In the genomic region with DNA sequence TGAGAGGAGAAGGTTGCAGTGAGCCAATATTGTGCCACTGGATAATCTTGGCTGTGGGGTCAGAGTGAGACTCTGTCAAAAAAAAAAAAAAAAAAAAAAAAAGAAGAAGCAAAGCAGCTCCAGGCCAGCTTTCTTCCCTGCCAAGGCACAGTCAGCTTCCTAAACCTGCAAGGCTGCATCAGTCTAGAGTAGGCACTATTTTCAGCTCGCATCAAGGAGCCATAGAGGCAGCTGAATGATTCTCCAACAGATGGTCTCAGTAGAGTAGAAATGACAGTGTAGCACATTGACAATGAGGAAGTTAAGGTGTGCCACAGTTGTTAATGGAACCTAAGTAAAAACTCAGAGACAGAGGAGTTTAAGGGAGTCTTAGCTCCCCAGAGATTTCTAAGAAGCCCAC, we compare ENCODE assay signal across 20 cellular contexts. TPM values are rescaled to one million over a fixed set of nuclear protein-coding genes. Genes with fewer than 3 reads are reported as not detected.
DNase-seq lines count a peak whose midpoint lies in the region; ATAC-seq lines count a peak whose summit lies in the region.
"Had no signal": no experiment of that assay in that cellular context is flagged by ENCODE, and none has a peak within 500 bp of the region (broad histone marks: within the 10 kb centered on the region; RNA-seq: fewer than 3 reads in every experiment).

No MANE protein-coding gene starts in this region.

- peak overlapping the region; percentile 85 for H3K27ac ChIP-seq in BLaER1
- H3K27ac ChIP-seq in SJCRH30: no peak overlapping the region
- H3K27ac ChIP-seq: brain microvascular endothelial cell, right atrium auricular region had no signal

- ATAC-seq in HG02840 (IDR thresholded peaks at IDR 0.05; ENCODE audit: low FRiP score, unreplicated experiment): no peak

- peak overlapping the region; percentile 74 for H3K4me2 ChIP-seq in BLaER1

- H4K20me1 ChIP-seq in BLaER1: no peaks in the 10 kb centered on the region

- DNase-seq in KBM-7: peak; percentile 76
- peak; percentile 39 for DNase-seq in OCI-M1 (lab: John Stamatoyannopoulos, UW)
- peak; percentile 38 for DNase-seq in medulla oblongata (ENCODE audit: extremely low spot score)
- no peak for DNase-seq in activated T-cell treated with anti-CD3 and anti-CD28 coated beads, Interleukin-2, amount 50 U/mL, for 1 hour
- no peak for DNase-seq in activated CD8-positive, alpha-beta memory T cell treated with anti-CD3 and anti-CD28 coated beads, Interleukin-2, amount 50 U/mL, for 4 hours
- DNase-seq in SJCRH30: no peak
- DNase-seq: activated CD4-positive, alpha-beta T cell treated with anti-CD3 and anti-CD28 coated beads, Interleukin-2, amount 50 U/mL, for 1 hour; activated naive CD8-positive, alpha-beta T cell treated with anti-CD3 and anti-CD28 coated beads for 36 hours; brain microvascular endothelial cell; H9; NCI-H1092 treated with DMSO at 0.1 percent for 48 hours; NCI-H82; SHP77 treated with DMSO at 0.1 percent for 48 hours had no signal

- H3K36me3 ChIP-seq in BLaER1: no peaks in the 10 kb centered on the region
- H3K36me3 ChIP-seq in SJCRH30: no peaks in the 10 kb centered on the region
- H3K36me3 ChIP-seq: brain microvascular endothelial cell, right atrium auricular region had no signal

- H3K4me1 ChIP-seq in BLaER1: peaks cover 74% of the 10 kb centered on the region
- H3K4me1 ChIP-seq in SJCRH30: peaks cover 25% of the 10 kb centered on the region

- no peak overlapping the region for H3K4me3 ChIP-seq in BLaER1
- H3K4me3 ChIP-seq in SJCRH30: no peak overlapping the region
- H3K4me3 ChIP-seq: right atrium auricular region had no signal

- H3K9me3 ChIP-seq in BLaER1 (peaks cover 12% of the 10 kb centered on the region), SJCRH30 (replicated peaks) (no peaks in the 10 kb centered on the region)
- H3K9me3 ChIP-seq: right atrium auricular region had no signal

- in situ Hi-C loops in KBM-7 (cut with MboI; ENCODE audit: low pct_unique_long_range_greater_than_20kb, low sequenced_read_pairs): no loop called here

- peak overlapping the region; percentile 51; the same call in 1 of the 2 replicates for H3K9ac ChIP-seq in BLaER1

- H3K27me3 ChIP-seq in BLaER1 (no peaks in the 10 kb centered on the region), SJCRH30 (no peaks in the 10 kb centered on the region)
- H3K27me3 ChIP-seq: brain microvascular endothelial cell, right atrium auricular region had no signal

RNA-seq across cellular contexts. Expression of gene BMP10, which starts 35.6 kb away (rescaled TPM):
- 0.08 TPM in 1 of 2 replicates, not detected in the other for total RNA-seq in SJCRH30 (2014; rRNA removed; shearing (Covaris generic))
- total RNA-seq: activated naive CD8-positive, alpha-beta T cell treated with anti-CD3 and anti-CD28 coated beads for 36 hours; epithelial cell of proximal tubule; glomerular endothelial cell; H9; mesenteric fat pad; neural crest cell had no signal

Comparison
In these comparisons a context has a peak if more than half of its experiments do, and no peak if none do; other contexts are left out.
1. DNase-seq: peak in KBM-7 (single experiment), OCI-M1 (single experiment) and medulla oblongata (single experiment); none in activated T-cell treated with anti-CD3 and anti-CD28 coated beads, Interleukin-2, amount 50 U/mL, for 1 hour (single experiment), activated CD8-positive, alpha-beta memory T cell treated with anti-CD3 and anti-CD28 coated beads, Interleukin-2, amount 50 U/mL, for 4 hours (single experiment) and SJCRH30 (0 of 2).